Comparison of ENCODE assay signal across 14 cellular contexts in the genomic region with DNA sequence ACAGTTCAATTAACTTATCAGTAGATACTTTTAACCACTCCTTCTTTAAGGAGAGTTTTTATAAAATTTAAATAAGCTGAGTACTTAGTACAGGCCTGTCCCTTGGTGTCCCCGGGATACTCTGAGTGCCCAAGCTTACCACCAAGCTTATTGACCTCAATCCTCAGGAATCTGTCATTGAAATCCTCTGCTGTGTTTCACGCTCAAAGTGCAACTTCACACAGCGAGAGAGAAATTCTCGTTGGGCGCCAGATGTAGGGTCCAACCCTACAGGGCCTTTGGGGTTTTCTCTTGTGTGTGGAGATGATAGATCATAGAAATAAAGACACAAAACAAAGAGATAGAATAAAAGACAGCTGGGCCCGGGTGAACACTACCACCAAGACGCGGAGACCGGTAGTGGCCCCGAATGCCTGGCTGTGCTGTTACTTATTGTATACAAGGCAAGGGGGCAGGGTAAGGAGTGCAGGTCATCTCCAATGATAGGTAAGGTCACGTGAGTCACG.
DNase-seq lines count a peak whose midpoint lies in the region; ATAC-seq and TF ChIP-seq lines count a peak whose summit lies in the region.
"Had no signal": no experiment of that assay in that cellular context is flagged by ENCODE, and none has a peak within 500 bp of the region (broad histone marks: within the 10 kb centered on the region; RNA-seq: fewer than 3 reads in every experiment).

No MANE protein-coding gene starts in this region.

- no peaks in the 10 kb centered on the region for H3K27me3 Mint-ChIP-seq in MCF 10A (ENCODE audit: insufficient read depth, unreplicated experiment)
- peaks cover 21% of the 10 kb centered on the region for H3K27me3 Mint-ChIP-seq in T-helper 17 cell
- H3K27me3 Mint-ChIP-seq in memory B cell: no peaks in the 10 kb centered on the region

- no peak overlapping the region for H3K27ac ChIP-seq in mammary epithelial cell (ENCODE audit: insufficient read depth, low read depth, low read length)

- H3K4me3 Mint-ChIP-seq in MCF 10A (ENCODE audit: unreplicated experiment) (peak overlapping the region; percentile 52), T-helper 17 cell (peak overlapping the region; percentile 47), memory B cell (peak overlapping the region; percentile 72)
- H3K4me3 Mint-ChIP-seq: activated naive CD4-positive, alpha-beta T cell treated with anti-CD3 and anti-CD28 coated beads, Interleukin-2, amount 50 U/mL, for 24 hours; CD4-positive, alpha-beta T cell had no signal

- H3K27me3 ChIP-seq in mammary epithelial cell (ENCODE audit: insufficient read depth, low read length): no peaks in the 10 kb centered on the region
- H3K27me3 ChIP-seq: tibial nerve had no signal

- in situ Hi-C loops in mammary epithelial cell (cut with MboI; ENCODE audit: low sequenced_read_pairs in 2 of 2): loop anchor here in 1 of 2 donors (25.0 kb wide), 1 partner anchor 154 kb away; a partner anchor contains a TSS

- dilution Hi-C loops in mammary epithelial cell (cut with HindIII; ENCODE audit: low sequenced_read_pairs): loop anchor here (5.0 kb wide), 1 partner anchor 44 kb away; no protein-coding TSS in a partner anchor

- H3K36me3 Mint-ChIP-seq in MCF 10A (ENCODE audit: insufficient read depth, unreplicated experiment) (peaks cover 5% of the 10 kb centered on the region), T-helper 17 cell (ENCODE audit: low read depth) (no peaks in the 10 kb centered on the region), memory B cell (no peaks in the 10 kb centered on the region)
- no peaks in the 10 kb centered on the region for H3K36me3 Mint-ChIP-seq in activated naive CD4-positive, alpha-beta T cell treated with anti-CD3 and anti-CD28 coated beads, Interleukin-2, amount 50 U/mL, for 72 hours
- H3K36me3 Mint-ChIP-seq: activated naive CD4-positive, alpha-beta T cell treated with anti-CD3 and anti-CD28 coated beads, Interleukin-2, amount 50 U/mL, for 24 hours; brain had no signal

- H3K4me1 Mint-ChIP-seq in MCF 10A (ENCODE audit: insufficient read depth, unreplicated experiment): peaks cover 9% of the 10 kb centered on the region
- H3K4me1 Mint-ChIP-seq in T-helper 17 cell: peaks cover 13% of the 10 kb centered on the region
- H3K4me1 Mint-ChIP-seq in memory B cell: peaks cover 14% of the 10 kb centered on the region

- CTCF ChIA-PET in MCF 10A (lab: Yijun Ruan, JAX): interaction anchor here (0.6 to 2.8 kb wide), 5 partner anchors 8 to 725 kb away, joined by 3 to 16 read pairs (median 3); no protein-coding TSS in a partner anchor
- CTCF ChIA-PET in mammary epithelial cell (lab: Charles Lee; ENCODE audit: low non-redundant PET): no interaction called here

- H3K4me3 ChIP-seq in mammary epithelial cell (replicated peaks in 1 of 3; ENCODE audit: insufficient read depth in 1 of 3, low read depth in 2 of 3, low read length in 3 of 3): no peak overlapping the region
- H3K4me3 ChIP-seq: tibial nerve had no signal

- intact Hi-C loops in MCF 10A (cut with micrococcal nuclease) (loop anchor here (10.0 kb wide), 1 partner anchor 309 kb away; a partner anchor contains a TSS), mammary epithelial cell (cut with micrococcal nuclease) (no loop called here), left ventricle myocardium superior (cut with micrococcal nuclease) (no loop called here), sciatic nerve (cut with DNase I) (no loop called here)

- H3K9me3 Mint-ChIP-seq in MCF 10A (ENCODE audit: unreplicated experiment): no peaks in the 10 kb centered on the region
- no peaks in the 10 kb centered on the region for H3K9me3 Mint-ChIP-seq in memory B cell
- no peaks in the 10 kb centered on the region for H3K9me3 Mint-ChIP-seq in activated naive CD4-positive, alpha-beta T cell treated with anti-CD3 and anti-CD28 coated beads, Interleukin-2, amount 50 U/mL, for 72 hours
- H3K9me3 Mint-ChIP-seq: activated naive CD4-positive, alpha-beta T cell treated with anti-CD3 and anti-CD28 coated beads, Interleukin-2, amount 50 U/mL, for 24 hours; brain; CD4-positive, alpha-beta T cell; nephron had no signal

- H3K9me3 ChIP-seq in mammary epithelial cell (replicated peaks; ENCODE audit: insufficient read depth, low read length) (no peaks in the 10 kb centered on the region), T-helper 17 cell (ENCODE audit: control insufficient read depth, low read length, poor library complexity, severe bottlenecking) (no peaks in the 10 kb centered on the region)
- H3K9me3 ChIP-seq: tibial nerve had no signal

- TF ChIP-seq CTCF in MCF 10A (IDR thresholded peaks at IDR 0.05; ENCODE audit: unreplicated experiment): no peak
- TF ChIP-seq CTCF in mammary epithelial cell (conservative IDR thresholded peaks at IDR 0.05 in 1 of 2, IDR thresholded peaks at IDR 0.05 in 1 of 2; ENCODE audit: extremely low read depth in 1 of 2, insufficient read depth in 1 of 2, low read depth in 1 of 2, low read length in 2 of 2): no peak

- ATAC-seq in T-helper 17 cell (no peak), memory B cell (ENCODE audit: low read depth) (no peak), left ventricle myocardium superior (no peak), sciatic nerve (no peak), HG02885 (IDR thresholded peaks at IDR 0.05; ENCODE audit: poor library complexity, unreplicated experiment) (no peak)
- ATAC-seq in activated naive CD4-positive, alpha-beta T cell treated with anti-CD3 and anti-CD28 coated beads, Interleukin-2, amount 50 U/mL, for 72 hours: no peak

- POLR2A ChIA-PET in MCF 10A (lab: Yijun Ruan, JAX): interaction anchor here (0.7 to 3.4 kb wide), 6 partner anchors 10 to 122 kb away, joined by 3 to 33 read pairs (median 7); a partner anchor contains a TSS

- no peak overlapping the region for H3K9ac ChIP-seq in mammary epithelial cell (ENCODE audit: insufficient read depth, low read length)

- H3K27ac Mint-ChIP-seq in MCF 10A (ENCODE audit: low read depth, unreplicated experiment) (no peak overlapping the region), T-helper 17 cell (no peak overlapping the region), memory B cell (peak overlapping the region; percentile 53)
- H3K27ac Mint-ChIP-seq in activated naive CD4-positive, alpha-beta T cell treated with anti-CD3 and anti-CD28 coated beads, Interleukin-2, amount 50 U/mL, for 72 hours: peak overlapping the region in 1 of 2 donors; percentile 11
- H3K27ac Mint-ChIP-seq: CD4-positive, alpha-beta T cell had no signal

- BruUV-seq in MCF 10A (replicated peaks; lab: Mats Ljungman, UMichigan) (no TSS peak), mammary epithelial cell (replicated peaks; lab: Mats Ljungman, UMichigan) (no TSS peak)

- no peak for DNase-seq in MCF 10A (ENCODE audit: unreplicated experiment)
- DNase-seq in mammary epithelial cell: no peak
- DNase-seq in T-helper 17 cell: no peak
- no peak for DNase-seq in memory B cell (ENCODE audit: low spot score in 2 of 2)
- no peak for DNase-seq in left ventricle myocardium superior
- no peak for DNase-seq in sciatic nerve (ENCODE audit: low spot score)
- DNase-seq in activated naive CD4-positive, alpha-beta T cell treated with anti-CD3 and anti-CD28 coated beads, Interleukin-2, amount 50 U/mL, for 72 hours (ENCODE audit: low spot score in 2 of 2): no peak
- DNase-seq: cortex of kidney had no signal

- no peaks in the 10 kb centered on the region for H3K4me1 ChIP-seq in mammary epithelial cell (ENCODE audit: insufficient read depth, low read length)

- no peaks in the 10 kb centered on the region for H3K79me2 ChIP-seq in mammary epithelial cell (ENCODE audit: insufficient read depth, low read length)

- no peaks in the 10 kb centered on the region for H4K20me1 ChIP-seq in mammary epithelial cell (ENCODE audit: insufficient read depth, low read length)

- H2AFZ ChIP-seq in mammary epithelial cell (ENCODE audit: low read depth, low read length): no peak overlapping the region

- H3K4me2 ChIP-seq in mammary epithelial cell (ENCODE audit: insufficient read depth, low read depth, low read length): no peak overlapping the region

- 89% methylated on average over 11 of the region's 12 CpGs for WGBS in mammary epithelial cell (ENCODE audit: low coverage, missing lambda C conversion rate)

- no peaks in the 10 kb centered on the region for H3K36me3 ChIP-seq in mammary epithelial cell (ENCODE audit: insufficient read depth, low read length)
- H3K36me3 ChIP-seq: tibial nerve had no signal
